Comparison of ENCODE assay signal across 8 cellular contexts in genomic region chr12:32895688-32896437, GRCh38. TPM values are rescaled to one million over a fixed set of nuclear protein-coding genes. Genes with fewer than 3 reads are reported as not detected.
DNase-seq lines count a peak whose midpoint lies in the region; ATAC-seq, FAIRE-seq and TF ChIP-seq lines count a peak whose summit lies in the region.

No MANE protein-coding gene starts in this region.

- peaks cover 6% of the 10 kb centered on the region for H3K79me2 ChIP-seq in mesendoderm (ENCODE audit: control insufficient read depth, insufficient read depth, low read length)

- no peaks in the 10 kb centered on the region for H3K79me1 ChIP-seq in mesendoderm (ENCODE audit: low read length)

- peaks cover 16 to 21% (median 20%) of the 10 kb centered on the region in 3 donors for H3K4me1 Mint-ChIP-seq in CD8-positive, alpha-beta memory T cell
- peaks cover 34% of the 10 kb centered on the region for H3K4me1 Mint-ChIP-seq in chondrocyte (ENCODE audit: low read depth)

- H3K4ac ChIP-seq in mesendoderm (ENCODE audit: low read depth, low read length): no peak overlapping the region

- H3K36me3 ChIP-seq in CD8-positive, alpha-beta memory T cell (ENCODE audit: insufficient read depth, low read length): no peaks in the 10 kb centered on the region
- H3K36me3 ChIP-seq in mesendoderm (ENCODE audit: control insufficient read depth, insufficient read depth, low read length): no peaks in the 10 kb centered on the region

- H3K4me1 ChIP-seq in CD8-positive, alpha-beta memory T cell (ENCODE audit: insufficient read depth, low read length): no peaks in the 10 kb centered on the region
- H3K4me1 ChIP-seq in mesendoderm (ENCODE audit: control insufficient read depth, low read depth, low read length): peaks cover 8% of the 10 kb centered on the region

- no peak for TF ChIP-seq CTCF in chondrocyte (IDR thresholded peaks at IDR 0.05)

- no peak overlapping the region for H2BK120ac ChIP-seq in mesendoderm (ENCODE audit: low read depth, low read length)

- H3K9me3 Mint-ChIP-seq in CD8-positive, alpha-beta memory T cell: no peaks in the 10 kb centered on the region
- H3K9me3 Mint-ChIP-seq in chondrocyte (ENCODE audit: low read depth): no peaks in the 10 kb centered on the region

- no peak overlapping the region for H3K23ac ChIP-seq in mesendoderm (ENCODE audit: low read length)

- no CpG with 5 or more reads among the region's 29 CpGs for WGBS in mesendoderm (ENCODE audit: extremely low coverage, insufficient coverage, low lambda C conversion rate)

- H3K9ac ChIP-seq in mesendoderm (ENCODE audit: low read length): peak overlapping the region; percentile 68

- no peak overlapping the region for H2BK15ac ChIP-seq in mesendoderm (replicated peaks; ENCODE audit: low read depth)

- H4K8ac ChIP-seq in mesendoderm (ENCODE audit: low read depth, low read length): no peak overlapping the region

- no peaks in the 10 kb centered on the region for H3K9me3 ChIP-seq in CD8-positive, alpha-beta memory T cell (ENCODE audit: low read length)

- no peak for DNase-seq in CD8-positive, alpha-beta memory T cell
- peak; percentile 18 to 29 for DNase-seq in Kasumi-1 (lab: John Stamatoyannopoulos, UW)
- no peak for DNase-seq in chondrocyte (ENCODE audit: low spot score)
- no peak for DNase-seq in mesendoderm
- DNase-seq in urothelium cell line (ENCODE audit: low spot score): peak; percentile 58

- peak overlapping the region in 2 of 8 donors; percentile 3 to 38 for H3K27ac Mint-ChIP-seq in CD8-positive, alpha-beta memory T cell
- H3K27ac Mint-ChIP-seq in chondrocyte (ENCODE audit: unreplicated experiment): no peak overlapping the region

- H4K5ac ChIP-seq in mesendoderm (ENCODE audit: low read length): no peak overlapping the region

- H3K18ac ChIP-seq in mesendoderm (ENCODE audit: low read length): peak overlapping the region; percentile 72

- peak overlapping the region; percentile 70 for H3K4me2 ChIP-seq in mesendoderm (ENCODE audit: low read length)

- no peak overlapping the region for H3K27ac ChIP-seq in CD8-positive, alpha-beta memory T cell (ENCODE audit: low read depth, low read length)
- peak overlapping the region; percentile 11 for H3K27ac ChIP-seq in mesendoderm (ENCODE audit: low read depth, low read length)

- CTCF ChIA-PET in CD8-positive, alpha-beta memory T cell (lab: Charles Lee): no interaction called here

- ATAC-seq in GM21423 (IDR thresholded peaks at IDR 0.05; ENCODE audit: unreplicated experiment): no peak
- ATAC-seq in GM21576 (IDR thresholded peaks at IDR 0.05; ENCODE audit: unreplicated experiment): no peak
- no peak for ATAC-seq in HG02884 (IDR thresholded peaks at IDR 0.05; ENCODE audit: unreplicated experiment)

- H3K27me3 ChIP-seq in CD8-positive, alpha-beta memory T cell (ENCODE audit: insufficient read depth, low read length, poor library complexity, severe bottlenecking): peaks cover 9% of the 10 kb centered on the region
- no peaks in the 10 kb centered on the region for H3K27me3 ChIP-seq in mesendoderm (ENCODE audit: insufficient read depth, low read length, poor library complexity)

- no peak overlapping the region for H2AK5ac ChIP-seq in mesendoderm (ENCODE audit: low read length)

- H3K27me3 Mint-ChIP-seq in CD8-positive, alpha-beta memory T cell: peaks cover 43 to 76% of the 10 kb centered on the region in 2 donors
- peaks cover 19% of the 10 kb centered on the region for H3K27me3 Mint-ChIP-seq in chondrocyte (ENCODE audit: low read depth)

- peak overlapping the region; percentile 61 to 85 (median 77) for H3K4me3 Mint-ChIP-seq in CD8-positive, alpha-beta memory T cell
- H3K4me3 Mint-ChIP-seq in chondrocyte (ENCODE audit: unreplicated experiment): peak overlapping the region; percentile 71

- POLR2A ChIA-PET in CD8-positive, alpha-beta memory T cell (lab: Charles Lee): no interaction called here

- H2BK5ac ChIP-seq in mesendoderm (ENCODE audit: low read length): no peak overlapping the region

- H3K56ac ChIP-seq in mesendoderm (ENCODE audit: low read length): peak overlapping the region; percentile 87

- peak; percentile 17 for FAIRE-seq in urothelium cell line (lab: Jason Lieb, UNC)

- no peaks in the 10 kb centered on the region for H3K36me3 Mint-ChIP-seq in CD8-positive, alpha-beta memory T cell
- no peaks in the 10 kb centered on the region for H3K36me3 Mint-ChIP-seq in chondrocyte (ENCODE audit: low read depth)

- H3K4me3 ChIP-seq in CD8-positive, alpha-beta memory T cell (ENCODE audit: low read length): no peak overlapping the region
- peak overlapping the region; percentile 60 for H3K4me3 ChIP-seq in mesendoderm (ENCODE audit: low read length)

RNA-seq across cellular contexts. Expression of gene PKP2, which starts 0.7 kb away (rescaled TPM):
- total RNA-seq in CD8-positive, alpha-beta memory T cell: under 1 TPM; 0.15 to 0.40 TPM
- polyA plus RNA-seq in CD8-positive, alpha-beta memory T cell: 0.17 TPM
- total RNA-seq in chondrocyte: 2.1 to 5.8 TPM (median 5.3 TPM) in 3 replicates
- polyA plus RNA-seq in mesendoderm (2013, experiment 1 of 2): 25.5 TPM
- 26.6 TPM for polyA plus RNA-seq in mesendoderm (2013, experiment 2 of 2)

Comparison
In these comparisons a context has a peak if more than half of its experiments do, and no peak if none do; other contexts are left out.
1. DNase-seq: peak in Kasumi-1 (2 of 2) and urothelium cell line (single experiment); none in CD8-positive, alpha-beta memory T cell (0 of 5), chondrocyte (single experiment) and mesendoderm (single experiment).